19 cellular contexts compared by ENCODE assay signal in the genomic region with DNA sequence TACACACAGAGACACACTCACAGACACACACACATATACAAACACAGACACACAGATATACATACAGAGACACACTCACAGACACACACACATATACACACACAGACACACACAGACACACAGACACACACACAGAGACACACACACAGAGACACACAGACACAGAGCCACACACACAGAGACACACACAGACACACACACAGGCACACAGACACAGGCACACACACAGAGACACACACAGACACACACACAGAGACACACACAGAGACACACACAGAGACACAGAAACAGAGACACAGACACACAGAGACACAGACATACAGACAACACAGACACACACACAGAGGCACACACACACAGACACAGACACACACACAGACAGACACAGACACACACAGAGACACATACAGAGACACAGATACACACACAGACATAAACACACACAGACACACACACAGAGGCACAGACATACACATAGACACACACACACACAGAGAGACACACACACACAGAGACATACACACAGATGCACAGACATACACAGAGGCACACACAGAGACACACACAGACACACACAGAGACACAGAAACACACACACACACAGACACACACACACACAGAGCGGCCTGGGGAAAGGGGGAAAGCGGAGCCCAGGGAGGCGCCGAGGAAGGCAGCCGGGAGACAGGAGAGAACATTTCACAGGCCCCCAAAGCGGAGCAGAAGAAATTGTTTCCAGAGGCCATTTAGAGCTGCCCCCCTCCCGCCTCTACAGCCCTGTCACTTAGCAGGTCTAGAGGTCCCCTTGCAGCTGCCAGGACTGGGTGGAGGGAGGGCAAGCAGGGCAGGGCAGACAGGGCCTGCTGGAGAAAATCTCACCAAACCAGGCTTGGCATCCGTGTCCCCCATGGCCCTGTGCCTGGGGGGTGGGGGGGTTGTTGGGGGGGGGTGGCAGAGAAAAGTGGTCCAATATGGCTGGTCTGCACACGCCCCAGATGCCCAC. TPM values are rescaled to one million over a fixed set of nuclear protein-coding genes. Genes with fewer than 3 reads are reported as not detected.
DNase-seq lines count a peak whose midpoint lies in the region; ATAC-seq, FAIRE-seq and TF ChIP-seq lines count a peak whose summit lies in the region.
"Had no signal": no experiment of that assay in that cellular context is flagged by ENCODE, and none has a peak within 500 bp of the region (broad histone marks: within the 10 kb centered on the region; RNA-seq: fewer than 3 reads in every experiment).

No MANE protein-coding gene starts in this region.

- TF ChIP-seq POLR2A in GM12891 (IDR thresholded peaks at IDR 0.05; ENCODE audit: low read depth, low read length) (no peak), esophagus muscularis mucosa (IDR thresholded peaks at IDR 0.05; ENCODE audit: low read depth) (no peak), sigmoid colon (IDR thresholded peaks at IDR 0.05) (no peak)

- no peak for TF ChIP-seq CTCF in RWPE2 (IDR thresholded peaks at IDR 0.05; ENCODE audit: poor library complexity, severe bottlenecking)
- no peak for TF ChIP-seq CTCF in esophagus muscularis mucosa (IDR thresholded peaks at IDR 0.05)
- TF ChIP-seq CTCF in sigmoid colon (IDR thresholded peaks at IDR 0.05) = no peak

- peak; percentile 35; the same call in 1 of the 3 replicates for ATAC-seq in RWPE2 (ENCODE audit: low read depth)
- ATAC-seq in GM18861 (IDR thresholded peaks at IDR 0.05; ENCODE audit: unreplicated experiment) = no peak

- H3K4me3 ChIP-seq in RWPE2 (ENCODE audit: severe bottlenecking) = no peak overlapping the region
- no peak overlapping the region for H3K4me3 ChIP-seq in esophagus muscularis mucosa
- no peak overlapping the region for H3K4me3 ChIP-seq in sigmoid colon
- H3K4me3 ChIP-seq: SJSA1 had no signal

- peak; percentile 74 for FAIRE-seq in GM12891 (lab: Jason Lieb, UNC)
- FAIRE-seq: GM19239 had no signal

- intact Hi-C loops in esophagus muscularis mucosa (cut with DNase I) = no loop called here
- intact Hi-C loops in sigmoid colon (cut with DNase I) = no loop called here

- no peak for DNase-seq in GM12891 (ENCODE audit: insufficient read length, low spot score)
- no peak for DNase-seq in RWPE2 (ENCODE audit: low spot score)
- DNase-seq in esophagus muscularis mucosa (ENCODE audit: extremely low spot score) = peak; percentile 85
- peak; percentile 54 for DNase-seq in sigmoid colon
- DNase-seq in iPS-NIHi7 (ENCODE audit: extremely low spot score) = no peak
- DNase-seq in stimulated activated naive CD4-positive, alpha-beta T cell (lab: John Stamatoyannopoulos, UW) = no peak
- DNase-seq: COR-L47; H9; NCI-H1105 treated with DMSO at 0.1 percent for 48 hours; NCI-H187; NCI-H345; NCI-H526; NK-92 treated with Interleukin-12 subunit alpha and Interleukin-12 subunit beta, amount 100 ng/mL, for 24 hours had no signal

- TF ChIP-seq EP300 in esophagus muscularis mucosa (IDR thresholded peaks at IDR 0.05) = no peak
- no peak for TF ChIP-seq EP300 in sigmoid colon (IDR thresholded peaks at IDR 0.05)

- WGBS in esophagus muscularis mucosa = 76% methylated on average over 8 of the region's 9 CpGs
- WGBS in sigmoid colon, 2 donors = 74 to 79% methylated on average over 9 of the region's 9 CpGs

- H3K27me3 ChIP-seq in RWPE2 (ENCODE audit: insufficient read depth, poor library complexity, severe bottlenecking) (no peaks in the 10 kb centered on the region), esophagus muscularis mucosa (peaks cover 0 to 34% (median 0%) of the 10 kb centered on the region in 4 donors), sigmoid colon (no peaks in the 10 kb centered on the region)
- H3K27me3 ChIP-seq: SJSA1 had no signal

- H3K4me1 ChIP-seq in RWPE2 (ENCODE audit: insufficient read depth, poor library complexity, severe bottlenecking) (no peaks in the 10 kb centered on the region), esophagus muscularis mucosa (no peaks in the 10 kb centered on the region), sigmoid colon (peaks cover 0 to 30% (median 3%) of the 10 kb centered on the region in 4 donors)
- H3K4me1 ChIP-seq: SJSA1 had no signal

- no peak overlapping the region for H3K27ac ChIP-seq in RWPE2 (ENCODE audit: poor library complexity, severe bottlenecking)
- no peak overlapping the region for H3K27ac ChIP-seq in esophagus muscularis mucosa (replicated peaks in 1 of 4)
- no peak overlapping the region for H3K27ac ChIP-seq in sigmoid colon
- H3K27ac ChIP-seq: C4-2B, RWPE1, SJSA1 had no signal

- H3K36me3 ChIP-seq in RWPE2 (ENCODE audit: low read depth) (no peaks in the 10 kb centered on the region), esophagus muscularis mucosa (no peaks in the 10 kb centered on the region), sigmoid colon (no peaks in the 10 kb centered on the region)
- H3K36me3 ChIP-seq: SJSA1 had no signal

- H3K9me3 ChIP-seq in RWPE2 (ENCODE audit: severe bottlenecking) (no peaks in the 10 kb centered on the region), esophagus muscularis mucosa (peaks cover 0 to 17% (median 11%) of the 10 kb centered on the region in 4 donors), sigmoid colon (peaks cover 0 to 6% (median 5%) of the 10 kb centered on the region in 4 donors)

TF ChIP-seq in GM12891, 5 proteins besides CTCF, POLR2A, EP300 and RAD21:
- TF ChIP-seq POLR2AphosphoS5 (IDR thresholded peaks at IDR 0.05; ENCODE audit: low read depth, low read length) (no peak), POU2F2 (IDR thresholded peaks at IDR 0.05; ENCODE audit: low read depth, low read length) (no peak), PAX5 (IDR thresholded peaks at IDR 0.05; ENCODE audit: insufficient read depth, low read length, severe bottlenecking) (no peak), SPI1 (IDR thresholded peaks at IDR 0.05; ENCODE audit: low read depth, low read length) (no peak), TAF1 (IDR thresholded peaks at IDR 0.05; ENCODE audit: low read depth, low read length) (no peak)

RNA-seq across cellular contexts. Expression of a gene that starts 38.9 kb away (rescaled TPM):
- not detected for polyA plus RNA-seq in GM12891 (2012; ENCODE audit: low read depth, missing spikeins)
- total RNA-seq in esophagus muscularis mucosa = 100 to 1,000 TPM in 3 of 4 donors, 10 to 100 TPM in 1; 71.8 to 284 (median 255) TPM
- 100 to 1,000 TPM in 1 of 4 donors, 10 to 100 TPM in 3; 80.9 to 233 (median 97.9) TPM for total RNA-seq in sigmoid colon
- polyA plus RNA-seq in sigmoid colon = 10 to 100 TPM in 2 of 3 donors, 1 to 10 TPM in 1; 2.3 to 94.5 (median 59.5) TPM
- total RNA-seq: Daoy, H9 had no signal

Comparison
In these comparisons a context has a peak if more than half of its experiments do, and no peak if none do; other contexts are left out.
1. DNase-seq: peak in esophagus muscularis mucosa (single experiment) and sigmoid colon (single experiment); none in GM12891 (single experiment), RWPE2 (single experiment), iPS-NIHi7 (single experiment) and stimulated activated naive CD4-positive, alpha-beta T cell (0 of 6).